ENCODE assay signal across 10 cellular contexts in genomic region chr13:111213964-111214726, GRCh38.
DNase-seq lines count a peak whose midpoint lies in the region; ATAC-seq, FAIRE-seq and TF ChIP-seq lines count a peak whose summit lies in the region.
"Had no signal": no experiment of that assay in that cellular context is flagged by ENCODE, and none has a peak within 500 bp of the region (broad histone marks: within the 10 kb centered on the region; RNA-seq: fewer than 3 reads in every experiment).

No MANE protein-coding gene starts in this region.

- H2BK12ac ChIP-seq in trophoblast cell (ENCODE audit: low read length): no peak overlapping the region

- SMC1A ChIA-PET in GM12878 (lab: Charles Lee; ENCODE audit: uncharacterized antibody, unreplicated experiment): interaction anchor here (0.7 to 5.1 kb wide), 9 partner anchors 9 to 146 kb away, joined by 3 to 45 read pairs (median 4); no protein-coding TSS in a partner anchor

- BruUV-seq in GM12878 (replicated peaks; lab: Mats Ljungman, UMichigan): no TSS peak
- no TSS peak for BruUV-seq in Caco-2 (replicated peaks; lab: Mats Ljungman, UMichigan)

- DNase-seq in NCI-H1092 treated with DMSO at 0.1 percent for 48 hours (lab: John Stamatoyannopoulos, UW) (peak; percentile 60), GM12878 (ENCODE audit: low read depth, low spot score) (no peak), trophoblast cell (peak; percentile 65 to 71), Ammon's horn (ENCODE audit: low spot score) (no peak), Caco-2 (no peak), DMS153 (lab: John Stamatoyannopoulos, UW) (no peak)
- DNase-seq: DMS53 had no signal

- no peak overlapping the region for H2AK5ac ChIP-seq in trophoblast cell (ENCODE audit: low read length)

- no peak overlapping the region for H4K12ac ChIP-seq in trophoblast cell (ENCODE audit: low read depth, low read length)

- in situ Hi-C loops in GM12878 (cut with MboI): loop anchor here (5.0 kb wide), 1 partner anchor 152 kb away; no protein-coding TSS in a partner anchor

- peaks cover 27% of the 10 kb centered on the region for H3K4me1 Mint-ChIP-seq in Caco-2 (ENCODE audit: low read depth, unreplicated experiment)

- H3K18ac ChIP-seq in trophoblast cell (ENCODE audit: low read length): no peak overlapping the region

- H3K36me3 ChIP-seq in GM12878 (ENCODE audit: control insufficient read depth in 2 of 2, insufficient read depth in 2 of 2, low read length in 1 of 2) (peaks cover 10 to 18% of the 10 kb centered on the region in 2 experiments), trophoblast cell (ENCODE audit: control insufficient read depth in 1 of 2, insufficient read depth in 2 of 2, low read length in 2 of 2) (peaks cover 2 to 3% of the 10 kb centered on the region in 2 experiments), Caco-2 (ENCODE audit: control insufficient read depth, insufficient read depth, low read length) (no peaks in the 10 kb centered on the region)

- peaks cover 61% of the 10 kb centered on the region for H3K79me2 ChIP-seq in GM12878 (ENCODE audit: control insufficient read depth, insufficient read depth, low read length)
- H3K79me2 ChIP-seq in trophoblast cell (ENCODE audit: control insufficient read depth, insufficient read depth, low read length, poor library complexity): peaks cover 2% of the 10 kb centered on the region

- no peak for TF ChIP-seq RAD21 in GM12878 (IDR thresholded peaks at IDR 0.05; ENCODE audit: insufficient read depth, low read depth, low read length)

- TF ChIP-seq CTCF in GM12878 (IDR thresholded peaks at IDR 0.05 in 2 of 3, conservative IDR thresholded peaks at IDR 0.05 in 1 of 3; ENCODE audit: control insufficient read depth in 2 of 3, extremely low read depth in 1 of 3, insufficient read depth in 1 of 3, low read depth in 3 of 3, low read length in 3 of 3) (no peak), Caco-2 (IDR thresholded peaks at IDR 0.05; ENCODE audit: insufficient read depth in 1 of 2, low read depth in 1 of 2, low read length in 1 of 2, severe bottlenecking in 1 of 2, unreplicated experiment in 1 of 2) (no peak)

- H2AFZ ChIP-seq in GM12878 (ENCODE audit: control insufficient read depth, low read depth, low read length): no peak overlapping the region
- peak overlapping the region; percentile 11 for H2AFZ ChIP-seq in trophoblast cell (ENCODE audit: insufficient read depth, low read length, poor library complexity)

- H3K27ac Mint-ChIP-seq in Caco-2 (ENCODE audit: unreplicated experiment): no peak overlapping the region
- H3K27ac Mint-ChIP-seq: dendritic cell treated with granulocyte-macrophage colony-stimulating factor and Interleukin-4, amounts not matched to agents 40 ng/mL and 50 ng/mL, for 4 days had no signal

- no peak overlapping the region for H3K23ac ChIP-seq in trophoblast cell (ENCODE audit: low read length)

- ATAC-seq in GM19395 (IDR thresholded peaks at IDR 0.05; ENCODE audit: unreplicated experiment): peak; percentile 47
- ATAC-seq in GM12878: peak; percentile 33
- no peak for ATAC-seq in GM18505 (IDR thresholded peaks at IDR 0.05; ENCODE audit: unreplicated experiment)

- TF ChIP-seq EP300 in GM12878 (IDR thresholded peaks at IDR 0.05; ENCODE audit: borderline replicate concordance in 1 of 2, control insufficient read depth in 1 of 2, low read depth in 2 of 2, low read length in 2 of 2): no peak

- H3K27ac ChIP-seq in GM12878 (ENCODE audit: control insufficient read depth, insufficient read depth): peak overlapping the region; percentile 5; the same call in 1 of the 2 replicates
- H3K27ac ChIP-seq in trophoblast cell (ENCODE audit: low read depth, low read length): no peak overlapping the region

- RAD21 ChIA-PET in GM12878 (lab: Charles Lee; ENCODE audit: unreplicated experiment): interaction anchor here (1.5 to 5.6 kb wide), 2 partner anchors 56 to 146 kb away, joined by 5 to 43 read pairs; no protein-coding TSS in a partner anchor

- H3K4me3 ChIP-seq in GM12878 (no peak overlapping the region), trophoblast cell (ENCODE audit: low read depth, low read length) (no peak overlapping the region), Caco-2 (ENCODE audit: low read depth, low read length) (no peak overlapping the region)

- H2BK5ac ChIP-seq in trophoblast cell (ENCODE audit: low read depth, low read length, poor library complexity): no peak overlapping the region

- H3K9me3 ChIP-seq in GM12878 (replicated peaks; ENCODE audit: control insufficient read depth, insufficient read depth, low read length) (no peaks in the 10 kb centered on the region), trophoblast cell (ENCODE audit: insufficient read depth, low read depth, low read length) (no peaks in the 10 kb centered on the region), Caco-2 (no peaks in the 10 kb centered on the region)

- H2BK120ac ChIP-seq in trophoblast cell (ENCODE audit: insufficient read depth, low read length, poor library complexity): no peak overlapping the region

- TF ChIP-seq POLR2A in GM12878 (IDR thresholded peaks at IDR 0.05; ENCODE audit: low read depth, low read length): peak; percentile 44; the same call in 1 of the 2 replicates
- no peak for TF ChIP-seq POLR2A in GM18505 (IDR thresholded peaks at IDR 0.05; ENCODE audit: borderline replicate concordance, extremely low read depth, insufficient read depth, insufficient read length)

- H3K27me3 ChIP-seq in GM12878 (replicated peaks in 1 of 2; ENCODE audit: control insufficient read depth in 2 of 2, insufficient read depth in 2 of 2, low read length in 1 of 2): no peaks in the 10 kb centered on the region
- H3K27me3 ChIP-seq in trophoblast cell (ENCODE audit: insufficient read depth, low read length): no peaks in the 10 kb centered on the region
- H3K27me3 ChIP-seq in Caco-2 (replicated peaks; ENCODE audit: control insufficient read depth, insufficient read depth, low read length): no peaks in the 10 kb centered on the region

- 75% methylated on average over 22 of the region's 22 CpGs for WGBS in GM12878 (ENCODE audit: insufficient coverage, insufficient replicate concordance, low lambda C conversion rate, missing lambda C conversion rate)
- WGBS in trophoblast cell (ENCODE audit: extremely low coverage, insufficient coverage, insufficient read length): no CpG with 5 or more reads among the region's 22 CpGs

- H3K4me3 Mint-ChIP-seq in Caco-2 (ENCODE audit: unreplicated experiment): no peak overlapping the region
- H3K4me3 Mint-ChIP-seq: dendritic cell treated with granulocyte-macrophage colony-stimulating factor and Interleukin-4, amounts not matched to agents 40 ng/mL and 50 ng/mL, for 4 days had no signal

- no peak overlapping the region for H4K91ac ChIP-seq in trophoblast cell (ENCODE audit: low read depth, low read length)

- peak overlapping the region; percentile 3 for H3K14ac ChIP-seq in trophoblast cell (ENCODE audit: low read length)

- H3K4me1 ChIP-seq in GM12878 (ENCODE audit: control insufficient read depth, insufficient read depth, low read length): peaks cover 7% of the 10 kb centered on the region
- H3K4me1 ChIP-seq in trophoblast cell (ENCODE audit: control insufficient read depth in 1 of 2, insufficient read depth in 2 of 2, low read length in 2 of 2): peaks cover 27% of the 10 kb centered on the region in 2 experiments
- peaks cover 20% of the 10 kb centered on the region for H3K4me1 ChIP-seq in Caco-2

- peak overlapping the region; percentile 1 for H4K8ac ChIP-seq in trophoblast cell (ENCODE audit: low read depth, low read length)

- H3K4me2 ChIP-seq in GM12878 (ENCODE audit: control insufficient read depth, insufficient read depth): peak overlapping the region; percentile 30; the same call in 1 of the 2 replicates
- H3K4me2 ChIP-seq in trophoblast cell (ENCODE audit: low read length): no peak overlapping the region

- H4K20me1 ChIP-seq in GM12878 (ENCODE audit: control insufficient read depth, insufficient read depth): peaks cover 9% of the 10 kb centered on the region

- CTCF ChIA-PET in GM12878 (lab: Yijun Ruan, JAX): interaction anchor here (0.7 to 8.5 kb wide), 7 partner anchors 11 to 147 kb away, joined by 3 to 99 read pairs (median 5); no protein-coding TSS in a partner anchor
- CTCF ChIA-PET in Caco-2 (lab: Charles Lee): no interaction called here

- H3K79me1 ChIP-seq in trophoblast cell (ENCODE audit: low read length): peaks cover 11% of the 10 kb centered on the region

- intact Hi-C loops in GM12878 (cut with micrococcal nuclease; ENCODE audit: unreplicated experiment): no loop called here
- intact Hi-C loops in Caco-2 (cut with micrococcal nuclease; ENCODE audit: unreplicated experiment): no loop called here

- peaks cover 29% of the 10 kb centered on the region for H3K36me3 Mint-ChIP-seq in Caco-2 (ENCODE audit: insufficient read depth, unreplicated experiment)

- H3K9me3 Mint-ChIP-seq in Caco-2 (ENCODE audit: unreplicated experiment): no peaks in the 10 kb centered on the region
- H3K9me3 Mint-ChIP-seq: dendritic cell treated with granulocyte-macrophage colony-stimulating factor and Interleukin-4, amounts not matched to agents 40 ng/mL and 50 ng/mL, for 4 days had no signal

- POLR2A ChIA-PET in GM12878 (lab: Charles Lee) (interaction anchor here (0.5 to 1.4 kb wide), 4 partner anchors 8 to 52 kb away, joined by 3 read pairs; no protein-coding TSS in a partner anchor), Caco-2 (lab: Charles Lee) (no interaction called here)

- H3K4ac ChIP-seq in trophoblast cell (ENCODE audit: low read depth, low read length): no peak overlapping the region

- H3K9ac ChIP-seq in GM12878 (ENCODE audit: control insufficient read depth, insufficient read depth, low read length) (no peak overlapping the region), trophoblast cell (ENCODE audit: low read length) (no peak overlapping the region)

- H3K27me3 Mint-ChIP-seq in Caco-2 (ENCODE audit: insufficient read depth, unreplicated experiment): no peaks in the 10 kb centered on the region
- H3K27me3 Mint-ChIP-seq: dendritic cell treated with granulocyte-macrophage colony-stimulating factor and Interleukin-4, amounts not matched to agents 40 ng/mL and 50 ng/mL, for 4 days had no signal

- FAIRE-seq in GM12878 (lab: Jason Lieb, UNC): peak; percentile 52

TF ChIP-seq in GM12878, 131 proteins besides CTCF, POLR2A, EP300 and RAD21 (continues in another document):
- TF ChIP-seq TCF12 (IDR thresholded peaks at IDR 0.05; ENCODE audit: low read depth, low read length) (no peak), BHLHE40 (IDR thresholded peaks at IDR 0.05; ENCODE audit: borderline replicate concordance in 1 of 2, low read depth in 2 of 2, low read length in 1 of 2) (peak; percentile 63 to 75; a peak in 3 of 4 replicates), BCL3 (IDR thresholded peaks at IDR 0.05; ENCODE audit: borderline replicate concordance, insufficient read depth, low read depth, low read length, poor library complexity, severe bottlenecking) (no peak)

Comparison
In these comparisons a context has a peak if more than half of its experiments do, and no peak if none do; other contexts are left out.
1. DNase-seq: peak in NCI-H1092 treated with DMSO at 0.1 percent for 48 hours (single experiment) and trophoblast cell (2 of 2); none in GM12878 (single experiment), Ammon's horn (single experiment), Caco-2 (0 of 2) and DMS153 (single experiment).